Comparison of ENCODE assay signal across 8 cellular contexts in genomic region chr22:41092847-41093371, GRCh38. TPM values are rescaled to one million over a fixed set of nuclear protein-coding genes. Genes with fewer than 3 reads are reported as not detected.
DNase-seq lines count a peak whose midpoint lies in the region; ATAC-seq, FAIRE-seq and TF ChIP-seq lines count a peak whose summit lies in the region.

No MANE protein-coding gene starts in this region.

- POLR2A ChIA-PET in CD8-positive, alpha-beta T cell (lab: Charles Lee): interaction anchor here (0.6 to 7.9 kb wide), 19 partner anchors 13 to 375 kb away, joined by 3 to 70 read pairs (median 4); partner anchors contain the start of genes PHF5A, RANGAP1, RBX1 and ST13
- POLR2A ChIA-PET in OCI-LY7 (lab: Charles Lee): interaction anchor here (1.5 to 2.0 kb wide), 2 partner anchors 23 to 72 kb away, joined by 3 to 12 read pairs; no protein-coding TSS in a partner anchor

- peaks cover 43% of the 10 kb centered on the region for H3K4me1 Mint-ChIP-seq in CD8-positive, alpha-beta T cell (ENCODE audit: low read depth)
- H3K4me1 Mint-ChIP-seq in GM23338: peaks cover 28% of the 10 kb centered on the region
- peaks cover 49 to 58% of the 10 kb centered on the region in 2 donors for H3K4me1 Mint-ChIP-seq in immature natural killer cell

- WGBS in small intestine, 3 donors: 0 to 1% (median 0%) methylated on average over 25 to 31 of the region's 31 CpGs

- ATAC-seq in CD8-positive, alpha-beta T cell: no peak
- ATAC-seq in GM23338 (no peak), GM18519 (IDR thresholded peaks at IDR 0.05; ENCODE audit: low FRiP score, unreplicated experiment) (no peak)

- no peaks in the 10 kb centered on the region for H3F3A ChIP-seq in GM23338 (replicated peaks; ENCODE audit: low read depth)

- H3K36me3 Mint-ChIP-seq in CD8-positive, alpha-beta T cell: peaks cover 16% of the 10 kb centered on the region
- H3K36me3 Mint-ChIP-seq in GM23338 (ENCODE audit: low read depth) (peaks cover 26% of the 10 kb centered on the region), immature natural killer cell (peaks cover 0 to 3% (median 0%) of the 10 kb centered on the region in 3 donors)

- H3K4me1 ChIP-seq in CD8-positive, alpha-beta T cell (ENCODE audit: insufficient read depth, low read length): peaks cover 27% of the 10 kb centered on the region
- H3K4me1 ChIP-seq in GM23338 (ENCODE audit: insufficient read depth) (peaks cover 27% of the 10 kb centered on the region), OCI-LY7 (ENCODE audit: insufficient read depth, low read length, poor library complexity, severe bottlenecking) (peaks cover 28% of the 10 kb centered on the region), small intestine (ENCODE audit: control insufficient read depth in 2 of 2, insufficient read depth in 1 of 2, low read depth in 1 of 2, low read length in 1 of 2) (peaks cover 0 to 10% of the 10 kb centered on the region in 2 donors)

- BruUV-seq in OCI-LY7 (replicated peaks; lab: Mats Ljungman, UMichigan): no TSS peak

- in situ Hi-C loops in brain microvascular endothelial cell (cut with HindIII; ENCODE audit: low pct_ligation_motif_present, low sequenced_read_pairs): no loop called here

- no peaks in the 10 kb centered on the region for H3K9me3 ChIP-seq in CD8-positive, alpha-beta T cell (ENCODE audit: low read length)
- H3K9me3 ChIP-seq in OCI-LY7 (ENCODE audit: low read length) (no peaks in the 10 kb centered on the region), small intestine (ENCODE audit: control insufficient read depth, low read depth) (no peaks in the 10 kb centered on the region)

- H3K27ac Mint-ChIP-seq in CD8-positive, alpha-beta T cell: peak overlapping the region; percentile 97
- H3K27ac Mint-ChIP-seq in GM23338: peak overlapping the region; percentile 94
- H3K27ac Mint-ChIP-seq in immature natural killer cell: peak overlapping the region; percentile 92 to 99 (median 97)

- DNase-seq in CD8-positive, alpha-beta T cell: peak in 3 of 7 experiments; percentile 5 to 23 (median 21)
- peak; percentile 62 for DNase-seq in GM23338 (ENCODE audit: low spot score)
- DNase-seq in OCI-LY7 (ENCODE audit: low spot score): peak; percentile 76
- DNase-seq in brain microvascular endothelial cell: no peak
- DNase-seq in immature natural killer cell: peak; percentile 13 to 44 (median 36)
- peak; percentile 41 for DNase-seq in small intestine
- no peak for DNase-seq in effector CD8-positive, alpha-beta T cell (lab: John Stamatoyannopoulos, UW)

- peak overlapping the region; percentile 92 for H3K4me2 ChIP-seq in GM23338
- peak overlapping the region; percentile 89 for H3K4me2 ChIP-seq in OCI-LY7 (ENCODE audit: low read length)

- no peaks in the 10 kb centered on the region for H3K27me3 ChIP-seq in CD8-positive, alpha-beta T cell (ENCODE audit: insufficient read depth, low read length)
- H3K27me3 ChIP-seq in GM23338 (ENCODE audit: insufficient read depth) (no peaks in the 10 kb centered on the region), brain microvascular endothelial cell (replicated peaks) (no peaks in the 10 kb centered on the region), small intestine (ENCODE audit: control insufficient read depth in 2 of 2, insufficient read depth in 2 of 2, low read length in 2 of 2) (no peaks in the 10 kb centered on the region)

- intact Hi-C loops in CD8-positive, alpha-beta T cell (cut with DNase I, micrococcal nuclease): loop anchor here (5.0 to 10.0 kb wide), 3 partner anchors 209 to 452 kb away; partner anchors contain the start of genes ZC3H7B (in 2 of the 2), POLR3H (in 1 of the 2) and TOB2 (in 1 of the 2)
- intact Hi-C loops in OCI-LY7 (cut with micrococcal nuclease; ENCODE audit: unreplicated experiment): loop anchor here (5.0 to 10.0 kb wide), 3 partner anchors 114 to 352 kb away; partner anchors contain the start of genes L3MBTL2, ST13, TOB2 and XPNPEP3

- H3K36me3 ChIP-seq in CD8-positive, alpha-beta T cell (ENCODE audit: insufficient read depth, low read length): no peaks in the 10 kb centered on the region
- H3K36me3 ChIP-seq in GM23338 (ENCODE audit: insufficient read depth): no peaks in the 10 kb centered on the region
- H3K36me3 ChIP-seq in OCI-LY7 (ENCODE audit: insufficient read depth, low read length): peaks cover 44% of the 10 kb centered on the region
- no peaks in the 10 kb centered on the region for H3K36me3 ChIP-seq in brain microvascular endothelial cell (replicated peaks)
- peaks cover 0 to 2% of the 10 kb centered on the region in 2 donors for H3K36me3 ChIP-seq in small intestine (ENCODE audit: control insufficient read depth in 2 of 2, insufficient read depth in 2 of 2, low read length in 2 of 2)

- peak overlapping the region; percentile 92 for H3K27ac ChIP-seq in CD8-positive, alpha-beta T cell (ENCODE audit: low read depth, low read length)
- H3K27ac ChIP-seq in GM23338 (ENCODE audit: low read depth) (peak overlapping the region; percentile 94), OCI-LY7 (ENCODE audit: low read depth, low read length, poor library complexity, severe bottlenecking) (peak overlapping the region; percentile 95), brain microvascular endothelial cell (peak overlapping the region; percentile 84), small intestine (ENCODE audit: low read depth in 1 of 2, low read length in 1 of 2) (peak overlapping the region; percentile 93 to 95)

- FAIRE-seq in small intestine (lab: Jason Lieb, UNC): no peak

- CTCF ChIA-PET in CD8-positive, alpha-beta T cell (lab: Charles Lee): interaction anchor here (0.6 to 2.9 kb wide), 6 partner anchors 50 to 171 kb away, joined by 3 to 9 read pairs (median 6); no protein-coding TSS in a partner anchor
- CTCF ChIA-PET in OCI-LY7 (lab: Charles Lee; ENCODE audit: unreplicated experiment): no interaction called here

- H3K9me2 ChIP-seq in GM23338 (ENCODE audit: insufficient read depth): no peaks in the 10 kb centered on the region
- no peaks in the 10 kb centered on the region for H3K9me2 ChIP-seq in OCI-LY7 (ENCODE audit: insufficient read depth, low read length)

- H2AFZ ChIP-seq in GM23338: no peak overlapping the region
- H2AFZ ChIP-seq in OCI-LY7 (ENCODE audit: low read length): peak overlapping the region; percentile 30; the same call in 1 of the 2 replicates

- peak overlapping the region; percentile 99 for H3K4me3 Mint-ChIP-seq in CD8-positive, alpha-beta T cell
- H3K4me3 Mint-ChIP-seq in GM23338 (peak overlapping the region; percentile 95), immature natural killer cell (peak overlapping the region; percentile 97 to 100 (median 98))

- no peaks in the 10 kb centered on the region for H3K9me3 Mint-ChIP-seq in CD8-positive, alpha-beta T cell
- H3K9me3 Mint-ChIP-seq in GM23338 (no peaks in the 10 kb centered on the region; the same call in 1 of the 3 replicates), immature natural killer cell (peaks cover 0 to 2% (median 0%) of the 10 kb centered on the region in 6 donors)

- H3K79me2 ChIP-seq in GM23338 (replicated peaks; ENCODE audit: insufficient read depth) (peaks cover 57% of the 10 kb centered on the region), OCI-LY7 (ENCODE audit: insufficient read depth, low read depth, low read length) (peaks cover 62% of the 10 kb centered on the region)

- H3K27me3 Mint-ChIP-seq in CD8-positive, alpha-beta T cell (ENCODE audit: low read depth): no peaks in the 10 kb centered on the region
- peaks cover 7% of the 10 kb centered on the region for H3K27me3 Mint-ChIP-seq in GM23338 (ENCODE audit: insufficient read depth, low read depth, poor library complexity)
- peaks cover 5 to 10% (median 8%) of the 10 kb centered on the region in 3 donors for H3K27me3 Mint-ChIP-seq in immature natural killer cell (ENCODE audit: low read depth in 3 of 3)

- H3K4me3 ChIP-seq in CD8-positive, alpha-beta T cell (ENCODE audit: low read depth, low read length): peak overlapping the region; percentile 73
- H3K4me3 ChIP-seq in GM23338: peak overlapping the region; percentile 90
- peak overlapping the region; percentile 85 for H3K4me3 ChIP-seq in OCI-LY7 (ENCODE audit: low read depth, low read length, poor library complexity, severe bottlenecking)
- peak overlapping the region; percentile 83 for H3K4me3 ChIP-seq in brain microvascular endothelial cell (ENCODE audit: low read depth, low read length)
- H3K4me3 ChIP-seq in small intestine (ENCODE audit: low read depth in 1 of 2, low read length in 2 of 2): peak overlapping the region; percentile 89 to 96

- peaks cover 42% of the 10 kb centered on the region for H4K20me1 ChIP-seq in GM23338 (replicated peaks; ENCODE audit: insufficient read depth)
- H4K20me1 ChIP-seq in OCI-LY7 (ENCODE audit: insufficient read depth, low read length): peaks cover 41% of the 10 kb centered on the region

- no peak for TF ChIP-seq CTCF in CD8-positive, alpha-beta T cell (IDR thresholded peaks at IDR 0.05)
- TF ChIP-seq CTCF in GM23338 (conservative IDR thresholded peaks at IDR 0.05; ENCODE audit: low read depth in 2 of 2): no peak
- peak; percentile 0; the same call in 1 of the 2 replicates for TF ChIP-seq CTCF in OCI-LY7 (conservative IDR thresholded peaks at IDR 0.05; ENCODE audit: low read length)
- no peak for TF ChIP-seq CTCF in brain microvascular endothelial cell (IDR thresholded peaks at IDR 0.05; ENCODE audit: low read depth, low read length, missing control alignments)

TF ChIP-seq in GM23338, 12 proteins besides CTCF, POLR2A, EP300 and RAD21 (continues in another document):
- TF ChIP-seq STAT1 (IDR thresholded peaks at IDR 0.05; ENCODE audit: unreplicated experiment) (no peak), POLR2AphosphoS5 (IDR thresholded peaks at IDR 0.05; ENCODE audit: low read depth) (no peak; the same call in 1 of the 2 replicates)

RNA-seq across cellular contexts. Expression of gene EP300, which starts 0.5 kb away (rescaled TPM):
- total RNA-seq in CD8-positive, alpha-beta T cell: 100 to 1,000 TPM; 157 to 158 TPM
- total RNA-seq in GM23338 (2014; rRNA removed; shearing (Covaris generic)): 129 and 130 TPM in 2 replicates
- polyA plus RNA-seq in GM23338 (2016; fragmentation: Nextera tagmentation; extraction: Ambion mirVana) (39.4 and 40.7 TPM in 2 replicates), immature natural killer cell (10 to 100 TPM in 1 of 3 donors, 1 to 10 TPM in 2; 4.6 to 23.1 (median 8.6) TPM), small intestine (10 to 100 TPM in 1 of 3 donors, 1 to 10 TPM in 2; 6.9 to 16.8 (median 7.8) TPM)
- 45.4 and 46.2 TPM in 2 replicates for total RNA-seq in OCI-LY7 (2014; rRNA removed; shearing (Covaris generic))
- 101 and 108 TPM in 2 replicates for total RNA-seq in OCI-LY7 (2022)

Comparison
In these comparisons a context has a peak if more than half of its experiments do, and no peak if none do; other contexts are left out.
1. DNase-seq: peak in GM23338 (single experiment), OCI-LY7 (single experiment), immature natural killer cell (3 of 3) and small intestine (single experiment); none in brain microvascular endothelial cell (single experiment) and effector CD8-positive, alpha-beta T cell (single experiment).
2. Peak in every context shown above with its lines, with median percentiles within 50 percentile points of each other: H3K27ac ChIP-seq, H3K4me3 ChIP-seq, H3K27ac Mint-ChIP-seq and H3K4me3 Mint-ChIP-seq.